24 cellular contexts compared by ENCODE assay signal in the genomic region with DNA sequence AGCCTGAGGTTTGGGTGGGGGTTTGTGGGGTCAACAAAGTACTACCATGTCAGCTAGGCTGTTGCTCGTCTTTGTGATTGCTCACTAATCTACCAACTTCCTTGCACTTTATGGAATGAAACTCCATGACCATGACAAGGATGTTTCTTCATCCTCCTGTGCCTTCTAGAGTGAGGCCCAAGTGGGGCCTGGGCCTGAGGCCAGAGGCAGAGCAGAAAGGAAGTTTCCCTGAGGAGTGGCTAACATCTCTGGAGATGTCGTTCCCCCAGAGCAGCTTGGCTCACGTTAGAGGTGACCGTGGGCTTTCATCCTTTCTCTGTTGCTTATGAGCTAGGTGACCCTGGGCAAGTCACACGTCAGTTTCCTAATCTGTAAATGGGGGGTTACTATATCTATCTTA. TPM values are rescaled to one million over a fixed set of nuclear protein-coding genes. Genes with fewer than 3 reads are reported as not detected.
"Had no signal": no experiment of that assay in that cellular context is flagged by ENCODE, and none has a peak within 500 bp of the region (broad histone marks: within the 10 kb centered on the region; RNA-seq: fewer than 3 reads in every experiment).

No MANE protein-coding gene starts in this region.

- H3K36me3 ChIP-seq: neural progenitor cell, ovary, right lobe of liver, sigmoid colon, stomach, thoracic aorta, tibial artery, transverse colon, vagina had no signal

- H3K79me2 ChIP-seq: parathyroid adenoma had no signal

- H3K27ac ChIP-seq: neural progenitor cell, ovary, parathyroid adenoma, psoas muscle, right lobe of liver, sigmoid colon, stomach, thoracic aorta, tibial artery, transverse colon, vagina had no signal

- DNase-seq: natural killer cell; occipital lobe; ovary; psoas muscle; right cardiac atrium; right lobe of liver; sigmoid colon; small intestine; stimulated activated CD4-positive, alpha-beta T cell treated with anti-CD3 and anti-CD28 coated beads, Interleukin-15, amount 100 ng/mL, for 24 hours; stimulated activated CD4-positive, alpha-beta T cell treated with anti-CD3 and anti-CD28 coated beads, Interleukin-2, amount 100 ng/mL, for 24 hours; stimulated activated CD4-positive, alpha-beta T cell treated with anti-CD3 and anti-CD28 coated beads, Interleukin-2, amount 100 ng/mL, for 48 hours; stimulated activated CD4-positive, alpha-beta T cell treated with anti-CD3 and anti-CD28 coated beads, Interleukin-4, amount 100 ng/mL, for 24 hours; stimulated activated naive B cell treated with anti-CD40 and anti-IgM and Interleukin-4, amounts not matched to agents 10 μg/mL and 1 μg/mL and 100 μg/mL, for 72 hours; stimulated activated naive CD4-positive, alpha-beta T cell treated with Interleukin-2 at 50 U/mL for 16 hours; stomach; tibial artery; transverse colon had no signal

- H3K9me3 ChIP-seq: ovary, psoas muscle, right lobe of liver, sigmoid colon, stomach, thoracic aorta, tibial artery, transverse colon, vagina had no signal

- H3K4me1 ChIP-seq: parathyroid adenoma, psoas muscle, right lobe of liver, sigmoid colon, stomach, tibial artery, transverse colon, vagina had no signal

- H3K27me3 ChIP-seq: neural progenitor cell, ovary, right lobe of liver, stomach, vagina had no signal

- H3K4me2 ChIP-seq: neural progenitor cell had no signal

- ATAC-seq: natural killer cell; psoas muscle; right cardiac atrium; right lobe of liver; stimulated activated effector memory CD8-positive, alpha-beta T cell treated with anti-CD3 and anti-CD28 coated beads, Interleukin-12 subunit alpha, Interleukin-12 subunit beta, amount 100 ng/mL, for 72 hours; stimulated activated naive B cell treated with anti-CD40 and anti-IgM and Interleukin-4, amounts not matched to agents 10 μg/mL and 1 μg/mL and 100 μg/mL, for 72 hours had no signal

- H3K9ac ChIP-seq: neural progenitor cell, parathyroid adenoma had no signal

- H3K4me3 ChIP-seq: neural progenitor cell, ovary, psoas muscle, right lobe of liver, sigmoid colon, stomach, thoracic aorta, tibial artery, transverse colon, vagina had no signal

RNA-seq across cellular contexts. Expression of a gene that starts 41.0 kb away (rescaled TPM):
- total RNA-seq: natural killer cell, occipital lobe, temporal lobe had no signal
- polyA plus RNA-seq: neural cell had no signal
